ENCODE assay signal across 21 cellular contexts in the genomic region with DNA sequence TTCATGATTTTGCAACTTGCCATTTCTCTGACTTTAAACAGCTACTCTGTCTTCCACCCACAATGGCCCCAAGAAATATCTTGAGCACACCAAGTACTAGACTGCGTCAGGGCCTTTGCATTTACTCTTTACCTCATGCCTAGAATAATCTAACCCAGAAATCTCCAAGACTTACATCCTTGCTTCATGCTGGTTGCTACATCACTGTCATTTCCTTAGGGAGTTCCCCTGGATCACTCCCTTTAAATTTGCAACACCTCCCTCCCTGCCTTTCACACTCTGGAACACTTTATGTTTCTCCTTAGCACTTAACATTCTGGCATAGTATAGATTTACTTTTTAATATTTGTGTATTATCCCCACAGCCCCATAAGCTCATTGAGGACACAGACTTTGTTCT. TPM values are rescaled to one million over a fixed set of nuclear protein-coding genes. Genes with fewer than 3 reads are reported as not detected.
"Had no signal": no experiment of that assay in that cellular context is flagged by ENCODE, and none has a peak within 500 bp of the region (broad histone marks: within the 10 kb centered on the region; RNA-seq: fewer than 3 reads in every experiment).

No MANE protein-coding gene starts in this region.

- H3K9me3 ChIP-seq: SJSA1 had no signal

- H3K4me2 ChIP-seq: KMS-11 had no signal

- H3K9ac ChIP-seq: KMS-11 had no signal

- H3K4me3 ChIP-seq: SJSA1, SK-N-MC had no signal

- H3K27ac ChIP-seq: KMS-11, SJSA1, SK-N-MC had no signal

- DNase-seq: Kasumi-1, MV-4-11, NCI-H1048, NCI-H1105, NCI-H1417, NCI-H1436 treated with DMSO at 0.1 percent for 48 hours, NCI-H1694, NCI-H187 treated with DMSO at 0.1 percent for 48 hours, NCI-H2029 treated with DMSO at 0.1 percent for 48 hours, NCI-H2171 treated with DMSO at 0.1 percent for 48 hours, NCI-H524, NCI-H526 treated with DMSO at 0.1 percent for 48 hours, NCI-H748 treated with DMSO at 0.1 percent for 48 hours, Right ventricle myocardium superior, RPMI8226, SIG-M5 had no signal

- FAIRE-seq: RCC 7860 had no signal

- H3K27me3 ChIP-seq: SJSA1 had no signal

RNA-seq across cellular contexts. Expression of a gene that starts 4.9 kb away (rescaled TPM):
- total RNA-seq: HT-29 had no signal
